In genomic region chr6:111871207-111871606, GRCh38 we compare ENCODE assay signal across 8 cellular contexts. TPM values are rescaled to one million over a fixed set of nuclear protein-coding genes. Genes with fewer than 3 reads are reported as not detected.
DNase-seq lines count a peak whose midpoint lies in the region; ATAC-seq, FAIRE-seq and TF ChIP-seq lines count a peak whose summit lies in the region.

No MANE protein-coding gene starts in this region.

- TF ChIP-seq POLR2A in K562 (conservative IDR thresholded peaks at IDR 0.05) = no peak

- peak overlapping the region; percentile 90; the same call in 1 of the 2 replicates for H3K4me2 ChIP-seq in K562 (ENCODE audit: insufficient read depth, low read length)

- no peak overlapping the region for H3K9ac ChIP-seq in K562 (ENCODE audit: insufficient read depth in 1 of 2, low read depth in 2 of 2, low read length in 2 of 2)

- no peaks in the 10 kb centered on the region for H3K36me3 ChIP-seq in K562 (ENCODE audit: control insufficient read depth, insufficient read depth, low read length)

- CTCF ChIA-PET in K562 (lab: Yijun Ruan, JAX; ENCODE audit: low intra/inter-chr PET ratio) = no interaction called here

- 46% methylated on average over 3 of the region's 3 CpGs for WGBS in K562 (ENCODE audit: insufficient coverage, low coverage, missing lambda C conversion rate)

- H2AFZ ChIP-seq in K562 (ENCODE audit: low read depth, low read length) = no peak overlapping the region

- in situ Hi-C loops in K562 (cut with MboI) = no loop called here

- POLR2A ChIA-PET in K562 (lab: Yijun Ruan, JAX) = no interaction called here

- TF ChIP-seq EP300 in K562 (IDR thresholded peaks at IDR 0.05; ENCODE audit: low read length) = no peak

- DNase-seq in NOMO-1 treated with DMSO at 0.1 percent for 48 hours (lab: John Stamatoyannopoulos, UW; ENCODE audit: unreplicated experiment) = peak; percentile 68
- peak in 1 of 4 experiments; percentile 17 for DNase-seq in K562 (ENCODE audit: extremely low read depth in 1 of 4, low spot score in 3 of 4)
- no peak for DNase-seq in sciatic nerve (ENCODE audit: low spot score)
- DNase-seq in NCI-H1694 (lab: John Stamatoyannopoulos, UW) = no peak

- H3K4me1 ChIP-seq in K562 (replicated peaks in 1 of 2; ENCODE audit: control insufficient read depth in 2 of 2, insufficient read depth in 2 of 2, low read length in 2 of 2) = peaks cover 20 to 30% of the 10 kb centered on the region in 2 experiments
- peaks cover 59% of the 10 kb centered on the region for H3K4me1 ChIP-seq in mononuclear cell (ENCODE audit: insufficient read depth, low read length)

- FAIRE-seq in K562 (lab: Jason Lieb, UNC) = no peak

- H3K9me1 ChIP-seq in K562 (ENCODE audit: control insufficient read depth, insufficient read depth, low read length) = no peaks in the 10 kb centered on the region

- H3K27me3 ChIP-seq in K562 (ENCODE audit: control insufficient read depth in 2 of 2, insufficient read depth in 2 of 2, low read length in 2 of 2) (peaks cover 9% of the 10 kb centered on the region in 2 experiments; a peak in 4 of 5 replicates), mononuclear cell (ENCODE audit: insufficient read depth, low read length) (no peaks in the 10 kb centered on the region)

- H3K4me3 ChIP-seq in GM08714 (ENCODE audit: low read length) (peak overlapping the region; percentile 83), K562 (no peak overlapping the region), mononuclear cell (ENCODE audit: low read length) (peak overlapping the region; percentile 73)

- no peak for TF ChIP-seq CTCF in K562 (IDR thresholded peaks at IDR 0.05 in 2 of 3, conservative IDR thresholded peaks at IDR 0.05 in 1 of 3; ENCODE audit: insufficient read depth in 2 of 3, low read depth in 1 of 3, low read length in 3 of 3)

- H3K9me3 ChIP-seq in K562 (replicated peaks; ENCODE audit: control insufficient read depth, insufficient read depth, low read depth, low read length) (no peaks in the 10 kb centered on the region), mononuclear cell (ENCODE audit: low read depth, low read length) (no peaks in the 10 kb centered on the region)

- ATAC-seq in K562 (no peak), sciatic nerve (no peak), GM19328 (IDR thresholded peaks at IDR 0.05; ENCODE audit: unreplicated experiment) (no peak), GM21447 (IDR thresholded peaks at IDR 0.05; ENCODE audit: unreplicated experiment) (no peak)

- no peak overlapping the region for H3K27ac ChIP-seq in K562 (ENCODE audit: extremely low read depth, low read depth, low read length)

- H4K20me1 ChIP-seq in K562 (replicated peaks; ENCODE audit: control insufficient read depth, insufficient read depth, low read length) = 0 out of 2 replicates have a peak, but pooled peaks cover 2% of the 10 kb centered on the region

- BruUV-seq in K562 (replicated peaks; lab: Mats Ljungman, UMichigan) = no TSS peak

- intact Hi-C loops in K562 (cut with micrococcal nuclease) (loop anchor here (5.0 kb wide), 3 partner anchors 69 to 171 kb away; no protein-coding TSS in a partner anchor), sciatic nerve (cut with DNase I) (loop anchor here (10.0 kb wide), 2 partner anchors 124 to 156 kb away; no protein-coding TSS in a partner anchor)

- no peaks in the 10 kb centered on the region for H3K79me2 ChIP-seq in K562 (ENCODE audit: control insufficient read depth, insufficient read depth, low read length)

- no peak for TF ChIP-seq RAD21 in K562 (CRISPR knock-in tag; conservative IDR thresholded peaks at IDR 0.05 in 1 of 2, IDR thresholded peaks at IDR 0.05 in 1 of 2)

TF ChIP-seq in K562, 482 proteins besides CTCF, POLR2A, EP300 and RAD21:
- peak; percentile 32; the same call in 1 of the 2 replicates for TF ChIP-seq SPI1 (IDR thresholded peaks at IDR 0.05; ENCODE audit: borderline replicate concordance, low read depth, low read length)
- TF ChIP-seq, protein P1, sequence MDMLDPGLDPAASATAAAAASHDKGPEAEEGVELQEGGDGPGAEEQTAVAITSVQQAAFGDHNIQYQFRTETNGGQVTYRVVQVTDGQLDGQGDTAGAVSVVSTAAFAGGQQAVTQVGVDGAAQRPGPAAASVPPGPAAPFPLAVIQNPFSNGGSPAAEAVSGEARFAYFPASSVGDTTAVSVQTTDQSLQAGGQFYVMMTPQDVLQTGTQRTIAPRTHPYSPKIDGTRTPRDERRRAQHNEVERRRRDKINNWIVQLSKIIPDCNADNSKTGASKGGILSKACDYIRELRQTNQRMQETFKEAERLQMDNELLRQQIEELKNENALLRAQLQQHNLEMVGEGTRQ (CRISPR knock-in tag; IDR thresholded peaks at IDR 0.05) = no peak
TF ChIP-seq in K562: peak in this region for 1.

RNA-seq across cellular contexts. Expression of gene FYN, which starts 2.0 kb away (rescaled TPM):
- 20.4 and 46.1 TPM in 2 replicates for total RNA-seq in K562 (2011; cell fraction: chromatin; rRNA removed; ENCODE audit: low replicate concordance)
- total RNA-seq in K562 (2011; cell fraction: nucleolus; rRNA removed) = 7.3 and 8.3 TPM in 2 replicates
- total RNA-seq in K562 (2011; cell fraction: nucleoplasm; rRNA removed) = 14.1 and 17.6 TPM in 2 replicates
- 14.6 and 17.5 TPM in 2 replicates for total RNA-seq in K562 (2014; rRNA removed)
- 10.1 and 10.3 TPM in 2 replicates for total RNA-seq in K562 (2014; rRNA removed; fragmentation: Illumina TruSeq; extraction: Trizol)
- total RNA-seq in K562 (2015; rRNA removed; fragmentation: Illumina TruSeq; extraction: Trizol) = 6.8 and 6.9 TPM in 2 replicates
- 15.7 and 19.0 TPM in 2 replicates for total RNA-seq in K562 (2021)
- polyA plus RNA-seq in K562 (2011; rRNA removed) = 5.0 and 11.4 TPM in 2 replicates
- polyA plus RNA-seq in K562 (2011; cell fraction: cytosol; rRNA removed) = 5.9 and 12.4 TPM in 2 replicates
- polyA plus RNA-seq in K562 (2011; cell fraction: nucleus; rRNA removed) = 12.5 and 27.3 TPM in 2 replicates
- polyA plus RNA-seq in K562 (2012) = 10.0 and 31.4 TPM in 2 replicates
- polyA plus RNA-seq in K562 (2014; fragmentation: Illumina TruSeq; extraction: Trizol) = 16.3 and 22.1 TPM in 2 replicates
- polyA plus RNA-seq in K562 (2014; fragmentation: Nextera tagmentation; extraction: Ambion mirVana) = 1 to 10 TPM; 2.9 to 5.0 TPM
- 7.1 and 19.3 TPM in 2 replicates for polyA plus RNA-seq in K562 (2014; rRNA removed)
- polyA minus RNA-seq in K562 (2011; rRNA and poly(A)+ RNA removed) = 12.6 and 20.7 TPM in 2 replicates
- 14.2 and 18.1 TPM in 2 replicates for polyA minus RNA-seq in K562 (2011; cell fraction: cytosol; rRNA and poly(A)+ RNA removed)
- 13.3 and 14.9 TPM in 2 replicates for polyA minus RNA-seq in K562 (2011; cell fraction: nucleus; rRNA and poly(A)+ RNA removed)
- total RNA-seq in mononuclear cell = 207 TPM
- total RNA-seq in sciatic nerve = 173 TPM
